7 cellular contexts compared by ENCODE assay signal in genomic region chr16:70476272-70477020, GRCh38. TPM values are rescaled to one million over a fixed set of nuclear protein-coding genes. Genes with fewer than 3 reads are reported as not detected.
A peak's percentile ranks its signal among the peaks of the same experiment; 100 is the strongest.
DNase-seq lines count a peak whose midpoint lies in the region; ATAC-seq and FAIRE-seq lines count a peak whose summit lies in the region.

No MANE protein-coding gene starts in this region.

- H3K9me3 Mint-ChIP-seq in activated T-cell treated with anti-CD3 and anti-CD28 coated beads, Interleukin-2, amount 50 U/mL, for 4 hours = no peaks in the 10 kb centered on the region

- DNase-seq in HT-29 (ENCODE audit: low spot score) (peak; percentile 88), islet precursor cell (peak; percentile 75), urothelium cell line (ENCODE audit: low spot score) (peak; percentile 88), GOT3 (lab: John Stamatoyannopoulos, UW) (no peak)
- no peak for DNase-seq in activated T-cell treated with anti-CD3 and anti-CD28 coated beads, Interleukin-2, amount 50 U/mL, for 4 hours

- FAIRE-seq in urothelium cell line (lab: Jason Lieb, UNC) = no peak

- H3K36me3 Mint-ChIP-seq in activated T-cell treated with anti-CD3 and anti-CD28 coated beads, Interleukin-2, amount 50 U/mL, for 4 hours (ENCODE audit: insufficient read depth) = peaks cover 2% of the 10 kb centered on the region

- peaks cover 13% of the 10 kb centered on the region for H3K4me1 Mint-ChIP-seq in activated T-cell treated with anti-CD3 and anti-CD28 coated beads, Interleukin-2, amount 50 U/mL, for 4 hours (ENCODE audit: low read depth)

- H3K27me3 Mint-ChIP-seq in activated T-cell treated with anti-CD3 and anti-CD28 coated beads, Interleukin-2, amount 50 U/mL, for 4 hours (ENCODE audit: low read depth) = no peaks in the 10 kb centered on the region

- ATAC-seq in GM18498 (IDR thresholded peaks at IDR 0.05; ENCODE audit: unreplicated experiment) = peak; percentile 89
- peak; percentile 91 for ATAC-seq in GM21529 (IDR thresholded peaks at IDR 0.05; ENCODE audit: unreplicated experiment)
- peak; percentile 94 for ATAC-seq in activated T-cell treated with anti-CD3 and anti-CD28 coated beads, Interleukin-2, amount 50 U/mL, for 4 hours

- peak overlapping the region; percentile 4 for H3K4me3 Mint-ChIP-seq in activated T-cell treated with anti-CD3 and anti-CD28 coated beads, Interleukin-2, amount 50 U/mL, for 4 hours

RNA-seq across cellular contexts. Expression of gene FCSK, which starts 22.1 kb away (rescaled TPM):
- 21.4 and 25.6 TPM in 2 replicates for total RNA-seq in HT-29 (2014; rRNA removed; shearing (Covaris generic))
- 10 to 100 TPM; 17.7 to 20.5 (median 19.2) TPM for total RNA-seq in activated T-cell treated with anti-CD3 and anti-CD28 coated beads, Interleukin-2, amount 50 U/mL, for 4 hours

RNA-seq across cellular contexts. Expression of gene ST3GAL2, which starts 37.5 kb away (rescaled TPM):
- 54.7 and 84.7 TPM in 2 replicates for total RNA-seq in HT-29 (2014; rRNA removed; shearing (Covaris generic))
- 10 to 100 TPM; 15.0 to 18.1 (median 15.6) TPM for total RNA-seq in activated T-cell treated with anti-CD3 and anti-CD28 coated beads, Interleukin-2, amount 50 U/mL, for 4 hours

RNA-seq across cellular contexts. Expression of gene COG4, which starts 46.9 kb away (rescaled TPM):
- total RNA-seq in HT-29 (2014; rRNA removed; shearing (Covaris generic)) = 61.7 and 76.6 TPM in 2 replicates
- total RNA-seq in activated T-cell treated with anti-CD3 and anti-CD28 coated beads, Interleukin-2, amount 50 U/mL, for 4 hours = 10 to 100 TPM; 24.0 to 31.6 (median 29.3) TPM

RNA-seq across cellular contexts. Expression of gene SF3B3, which starts 47.2 kb away (rescaled TPM):
- 144 and 153 TPM in 2 replicates for total RNA-seq in HT-29 (2014; rRNA removed; shearing (Covaris generic))
- total RNA-seq in activated T-cell treated with anti-CD3 and anti-CD28 coated beads, Interleukin-2, amount 50 U/mL, for 4 hours = 100 to 1,000 TPM; 647 to 745 (median 710) TPM

Comparison
In these comparisons a context has a peak if more than half of its experiments do, and no peak if none do; other contexts are left out.
1. DNase-seq: peak in HT-29 (single experiment), islet precursor cell (single experiment) and urothelium cell line (single experiment); none in activated T-cell treated with anti-CD3 and anti-CD28 coated beads, Interleukin-2, amount 50 U/mL, for 4 hours (single experiment) and GOT3 (single experiment).
2. Peak in every context shown above with its lines, with median percentiles within 50 percentile points of each other: ATAC-seq.